In the genomic region with DNA sequence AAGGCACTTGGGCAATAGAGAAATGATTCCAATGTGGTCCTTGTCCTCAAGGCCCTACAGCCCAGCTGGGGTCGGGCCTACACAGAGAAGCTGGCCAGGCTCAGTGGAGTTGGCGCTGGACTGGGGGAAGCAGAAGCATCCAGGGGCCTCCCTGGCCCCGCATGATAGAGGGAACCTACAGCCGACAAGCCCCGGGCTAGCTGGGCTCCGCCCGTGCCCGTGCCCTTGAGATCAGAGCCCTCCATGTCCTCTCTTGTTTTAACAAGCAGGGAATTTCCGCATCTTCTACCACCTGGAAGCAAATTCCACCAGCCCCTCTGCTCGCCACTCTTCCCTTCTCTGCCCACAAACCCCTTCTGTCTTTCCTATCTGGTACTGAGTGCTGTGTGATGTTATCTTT, we compare ENCODE assay signal across 38 cellular contexts. TPM values are rescaled to one million over a fixed set of nuclear protein-coding genes. Genes with fewer than 3 reads are reported as not detected.
"Had no signal": no experiment of that assay in that cellular context is flagged by ENCODE, and none has a peak within 500 bp of the region (broad histone marks: within the 10 kb centered on the region; RNA-seq: fewer than 3 reads in every experiment).

No MANE protein-coding gene starts in this region.

- ATAC-seq: activated naive CD4-positive, alpha-beta T cell treated with anti-CD3 and anti-CD28 coated beads, Interleukin-2, amount 50 U/mL, for 72 hours; activated naive CD8-positive, alpha-beta T cell treated with anti-CD3 and anti-CD28 coated beads, Interleukin-2, amount 50 U/mL, for 24 hours; activated T-cell treated with anti-CD3 and anti-CD28 coated beads, Interleukin-2, amount 50 U/mL, for 4 hours; activated T-cell treated with anti-CD3 and anti-CD28 coated beads, Interleukin-2, amount 50 U/mL, for 72 hours; activated T-helper 17 cell treated with anti-CD3 and anti-CD28 coated beads, Interleukin-2, amount 50 U/mL, for 72 hours; body of pancreas had no signal

- H3K4me3 ChIP-seq: adrenal gland, ascending aorta, body of pancreas, breast epithelium, cardiac muscle cell had no signal

- H3K27me3 ChIP-seq: adrenal gland, ascending aorta, body of pancreas, brain microvascular endothelial cell, breast epithelium, cardiac muscle cell had no signal

- H3K4me1 ChIP-seq: adrenal gland, body of pancreas, breast epithelium had no signal

- FAIRE-seq: astrocyte had no signal

- DNase-seq: activated effector memory CD4-positive, alpha-beta T cell treated with anti-CD3 and anti-CD28 coated beads, Interleukin-2, amount 50 U/mL, for 16 hours; activated effector memory CD4-positive, alpha-beta T cell treated with Interleukin-2 at 50 U/mL for 16 hours; activated gamma-delta T cell; activated gamma-delta T cell treated with Interleukin-2 at 50 U/mL for 16 hours; activated naive CD4-positive, alpha-beta T cell; activated naive CD4-positive, alpha-beta T cell treated with anti-CD3 and anti-CD28 coated beads for 36 hours; activated naive CD4-positive, alpha-beta T cell treated with anti-CD3 and anti-CD28 coated beads, Interleukin-2, amount 10 ng/mL, durations not matched to agents 7 days and 5 days; activated naive CD4-positive, alpha-beta T cell treated with anti-CD3 and anti-CD28 coated beads, Interleukin-2, amount 50 U/mL, for 16 hours; activated naive CD4-positive, alpha-beta T cell treated with Interleukin-2 at 50 U/mL for 16 hours; activated naive CD8-positive, alpha-beta T cell treated with anti-CD3 and anti-CD28 coated beads for 36 hours; activated naive CD8-positive, alpha-beta T cell treated with anti-CD3 and anti-CD28 coated beads, Interleukin-2, amount 10 ng/mL, durations not matched to agents 7 days and 5 days; activated naive CD8-positive, alpha-beta T cell treated with anti-CD3 and anti-CD28 coated beads, Interleukin-2, amount 50 U/mL, for 24 hours; activated T-cell treated with anti-CD3 and anti-CD28 coated beads for 4 hours; activated T-cell treated with anti-CD3 and anti-CD28 coated beads, Interleukin-2, amount 50 U/mL, for 1 hour; activated T-cell treated with anti-CD3 and anti-CD28 coated beads, Interleukin-2, amount 50 U/mL, for 24 hours; activated T-cell treated with anti-CD3 and anti-CD28 coated beads, Interleukin-2, amount 50 U/mL, for 4 hours; activated T-cell treated with anti-CD3 and anti-CD28 coated beads, Interleukin-2, amount 50 U/mL, for 48 hours; activated T-cell treated with anti-CD3 and anti-CD28 coated beads, Interleukin-2, amount 50 U/mL, for 72 hours; adrenal gland; amniotic stem cell; amygdala; anterior cingulate cortex; aorta; body of pancreas; brain microvascular endothelial cell; caudate nucleus; central memory CD4-positive, alpha-beta T cell; cerebellar nuclear complex had no signal

- H3K36me3 ChIP-seq: adrenal gland, ascending aorta, brain microvascular endothelial cell, breast epithelium, cardiac muscle cell had no signal

- H3K27ac ChIP-seq: adrenal gland, ascending aorta, body of pancreas, brain microvascular endothelial cell, breast epithelium, cardiac muscle cell had no signal

- H3K9me3 ChIP-seq: adrenal gland, ascending aorta, body of pancreas, breast epithelium had no signal

RNA-seq across cellular contexts. Expression of gene CYTL1, which starts 31.6 kb away (rescaled TPM):
- total RNA-seq: activated naive CD4-positive, alpha-beta T cell treated with anti-CD3 and anti-CD28 coated beads for 36 hours; activated naive CD4-positive, alpha-beta T cell treated with anti-CD3 and anti-CD28 coated beads, Interleukin-2, amount 50 U/mL, for 72 hours; activated naive CD8-positive, alpha-beta T cell treated with anti-CD3 and anti-CD28 coated beads for 36 hours; activated naive CD8-positive, alpha-beta T cell treated with anti-CD3 and anti-CD28 coated beads, Interleukin-2, amount 10 ng/mL, durations not matched to agents 7 days and 5 days; activated T-cell treated with anti-CD3 and anti-CD28 coated beads, Interleukin-2, amount 50 U/mL, for 4 hours; activated T-cell treated with anti-CD3 and anti-CD28 coated beads, Interleukin-2, amount 50 U/mL, for 72 hours; activated T-helper 1 cell treated with anti-CD3 and anti-CD28 coated beads, Interleukin-12 subunit alpha, Interleukin-12 subunit beta, Interleukin-2, Interleukin-4 antibody, amounts not matched to agents 30 ng/mL and 10 ng/mL and 1 ng/mL, durations not matched to agents 14 hours and 24 hours and 36 hours; activated T-helper 17 cell treated with anti-CD3 and anti-CD28 coated beads, Interleukin-2, amount 50 U/mL, for 72 hours; activated T-helper 2 cell treated with anti-CD3 and anti-CD28 coated beads, Interferon-gamma antibody, Interleukin-2, Interleukin-4, amounts not matched to agents 10 μg/mL and 5 μg/mL and 100 μg/mL, durations not matched to agents 14 hours and 24 hours and 36 hours; bronchial epithelial cell; cardiac septum had no signal
